ENCODE assay signal across 11 cellular contexts in genomic region chr11:1829039-1829820, GRCh38. TPM values are rescaled to one million over a fixed set of nuclear protein-coding genes. Genes with fewer than 3 reads are reported as not detected.
A peak's percentile ranks its signal among the peaks of the same experiment; 100 is the strongest.
DNase-seq lines count a peak whose midpoint lies in the region; ATAC-seq, FAIRE-seq and TF ChIP-seq lines count a peak whose summit lies in the region.
"Had no signal": no experiment of that assay in that cellular context is flagged by ENCODE, and none has a peak within 500 bp of the region (broad histone marks: within the 10 kb centered on the region; RNA-seq: fewer than 3 reads in every experiment).

No MANE protein-coding gene starts in this region.

- no peak for TF ChIP-seq RAD21 in A549 (conservative IDR thresholded peaks at IDR 0.05 in 1 of 2, IDR thresholded peaks at IDR 0.05 in 1 of 2)

- no peak overlapping the region for H3K4me2 ChIP-seq in A549

- CTCF ChIA-PET in A549 (lab: Yijun Ruan, JAX), result interaction anchor here (0.7 to 13.7 kb wide), 14 partner anchors 9 to 325 kb away, joined by 3 to 605 read pairs (median 7); partner anchors contain the start of gene LSP1

- WGBS in A549 (ENCODE audit: missing lambda C conversion rate), result 36% methylated on average over 10 of the region's 11 CpGs
- no CpG with 5 or more reads among the region's 11 CpGs for WGBS in right lobe of liver (ENCODE audit: insufficient coverage, low coverage, low lambda C conversion rate, missing lambda C conversion rate)

- H3K36me3 ChIP-seq in brain microvascular endothelial cell (replicated peaks) (no peaks in the 10 kb centered on the region), right lobe of liver (no peaks in the 10 kb centered on the region)
- H3K36me3 ChIP-seq: uterus had no signal

- H3K4me1 ChIP-seq in A549 (peaks cover 77% of the 10 kb centered on the region), right lobe of liver (peaks cover 0 to 24% (median 11%) of the 10 kb centered on the region in 4 donors)
- H3K4me1 ChIP-seq: uterus had no signal

- in situ Hi-C loops in brain microvascular endothelial cell (cut with HindIII; ENCODE audit: low pct_ligation_motif_present, low sequenced_read_pairs), result no loop called here

- no peaks in the 10 kb centered on the region for H3K27me3 ChIP-seq in brain microvascular endothelial cell (replicated peaks)
- no peaks in the 10 kb centered on the region for H3K27me3 ChIP-seq in right lobe of liver
- H3K27me3 ChIP-seq: uterus had no signal

- TF ChIP-seq POLR2A in A549 (IDR thresholded peaks at IDR 0.05; ENCODE audit: low read length) (no peak), right lobe of liver (IDR thresholded peaks at IDR 0.05) (no peak)

- TF ChIP-seq CTCF in A549 (IDR thresholded peaks at IDR 0.05) (no peak), brain microvascular endothelial cell (IDR thresholded peaks at IDR 0.05; ENCODE audit: low read depth, low read length, missing control alignments) (no peak), right lobe of liver (IDR thresholded peaks at IDR 0.05) (no peak)

- no peak for DNase-seq in A549 (ENCODE audit: low read depth in 1 of 2, low spot score in 1 of 2)
- DNase-seq in HPDE6-E6E7 (ENCODE audit: extremely low spot score), result peak; percentile 68
- DNase-seq in brain microvascular endothelial cell, result peak; percentile 25
- peak in 2 of 3 donors; percentile 14 to 46 for DNase-seq in right lobe of liver
- no peak for DNase-seq in KG1 (lab: John Stamatoyannopoulos, UW)
- DNase-seq in DMS53 treated with DMSO at 0.1 percent for 48 hours (lab: John Stamatoyannopoulos, UW; ENCODE audit: unreplicated experiment), result no peak
- DNase-seq: CD4-positive, CD25-positive, alpha-beta regulatory T cell; uterus had no signal

- no peak for FAIRE-seq in A549 (lab: Jason Lieb, UNC)

- POLR2A ChIA-PET in A549 (lab: Yijun Ruan, JAX), result interaction anchor here (1.0 kb wide), 1 partner anchor 57 kb away, joined by 5 read pairs; no protein-coding TSS in a partner anchor

- no peaks in the 10 kb centered on the region for H3K9me3 ChIP-seq in A549
- no peaks in the 10 kb centered on the region for H3K9me3 ChIP-seq in right lobe of liver
- H3K9me3 ChIP-seq: uterus had no signal

- no peak for TF ChIP-seq EP300 in A549 (IDR thresholded peaks at IDR 0.05)

- H3K27ac ChIP-seq in A549 (peak overlapping the region; percentile 73 to 87; a peak in 4 of 6 replicates), brain microvascular endothelial cell (no peak overlapping the region), right lobe of liver (no peak overlapping the region)
- H3K27ac ChIP-seq: uterus had no signal

- H3K4me3 ChIP-seq in A549, result no peak overlapping the region
- no peak overlapping the region for H3K4me3 ChIP-seq in brain microvascular endothelial cell (ENCODE audit: low read depth, low read length)
- H3K4me3 ChIP-seq in right lobe of liver, result no peak overlapping the region
- H3K4me3 ChIP-seq: uterus had no signal

- ATAC-seq in A549 (no peak), right lobe of liver (no peak), HG02642 (IDR thresholded peaks at IDR 0.05; ENCODE audit: poor library complexity, unreplicated experiment) (no peak), HG03097 (IDR thresholded peaks at IDR 0.05; ENCODE audit: low FRiP score, unreplicated experiment) (no peak)

- intact Hi-C loops in right lobe of liver (cut with DNase I), result loop anchor here in 1 of 2 donors (5.0 kb wide), 1 partner anchor 132 kb away; the partner anchor contains the start of gene KRTAP5-6

TF ChIP-seq in A549, 52 proteins besides CTCF, POLR2A, EP300 and RAD21:
- TF ChIP-seq ELK1 (IDR thresholded peaks at IDR 0.05; ENCODE audit: low read depth, low read length), result no peak
- TF ChIP-seq NFE2L2 (conservative IDR thresholded peaks at IDR 0.05; ENCODE audit: low read length), result no peak
- no peak for TF ChIP-seq HOXA7 (CRISPR knock-in tag; IDR thresholded peaks at IDR 0.05)
- TF ChIP-seq RFX5 (IDR thresholded peaks at IDR 0.05), result no peak
- no peak for TF ChIP-seq MYC (IDR thresholded peaks at IDR 0.05; ENCODE audit: borderline replicate concordance, low read length)
- TF ChIP-seq KDM5A (IDR thresholded peaks at IDR 0.05), result no peak
- TF ChIP-seq ZSCAN20 (CRISPR knock-in tag; IDR thresholded peaks at IDR 0.05), result no peak
- no peak for TF ChIP-seq ESRRA (IDR thresholded peaks at IDR 0.05; ENCODE audit: borderline replicate concordance, low read length)

RNA-seq across cellular contexts. Expression of gene SYT8, which starts 5.6 kb away (rescaled TPM):
- not detected in 2 replicates for polyA plus RNA-seq in A549 (2011; rRNA removed)
- 0.06 TPM in 1 of 2 replicates, not detected in the other for polyA plus RNA-seq in A549 (2012; cell fraction: cytosol; rRNA removed)
- polyA plus RNA-seq in A549 (2012; cell fraction: nucleus; rRNA removed), result 0.34 and 0.70 TPM in 2 replicates
- 0.21 to 0.25 TPM (median 0.22 TPM) in 3 replicates for polyA plus RNA-seq in A549 (2017; fragmentation: RNase III; extraction: RNeasy Plus Mini Kit Qiagen cat#74134 plus additional on column Dnase treatment)
- polyA minus RNA-seq in A549 (2011; rRNA and poly(A)+ RNA removed), result not detected in 2 replicates
- total RNA-seq in right lobe of liver, result under 1 TPM in 1 of 6 experiments, not detected in 5; 0.68 TPM
- total RNA-seq: cardiac septum; CD4-positive, CD25-positive, alpha-beta regulatory T cell had no signal
- polyA plus RNA-seq: CD4-positive, CD25-positive, alpha-beta regulatory T cell had no signal

RNA-seq across cellular contexts. Expression of gene TNNI2, which starts 9.6 kb away (rescaled TPM):
- polyA plus RNA-seq in A549 (2011; rRNA removed) (not detected in 2 replicates), A549 (2017; fragmentation: RNase III; extraction: RNeasy Plus Mini Kit Qiagen cat#74134 plus additional on column Dnase treatment) (not detected in 3 replicates)
- polyA plus RNA-seq in A549 (2012; cell fraction: cytosol; rRNA removed), result not detected in 2 replicates
- polyA plus RNA-seq in A549 (2012; cell fraction: nucleus; rRNA removed), result 0.31 TPM in 1 of 2 replicates, not detected in the other
- polyA minus RNA-seq in A549 (2011; rRNA and poly(A)+ RNA removed), result not detected in 2 replicates
- 1 to 10 TPM in 2 of 6 experiments, under 1 TPM in 1, not detected in 3; 0.31 to 1.9 (median 1.1) TPM for total RNA-seq in right lobe of liver
- total RNA-seq: CD4-positive, CD25-positive, alpha-beta regulatory T cell had no signal
- polyA plus RNA-seq: CD4-positive, CD25-positive, alpha-beta regulatory T cell had no signal

RNA-seq across cellular contexts. Expression of gene LSP1, which starts 23.7 kb away (rescaled TPM):
- 0.42 and 0.67 TPM in 2 replicates for polyA plus RNA-seq in A549 (2011; rRNA removed)
- polyA plus RNA-seq in A549 (2012; cell fraction: cytosol; rRNA removed), result 0.21 and 0.23 TPM in 2 replicates
- polyA plus RNA-seq in A549 (2012; cell fraction: nucleus; rRNA removed), result 0.13 and 0.15 TPM in 2 replicates
- polyA plus RNA-seq in A549 (2017; fragmentation: RNase III; extraction: RNeasy Plus Mini Kit Qiagen cat#74134 plus additional on column Dnase treatment), result 1.7 to 5.5 TPM (median 3.5 TPM) in 3 replicates
- 2.8 TPM in 1 of 2 replicates, not detected in the other for polyA minus RNA-seq in A549 (2011; rRNA and poly(A)+ RNA removed)
- total RNA-seq in right lobe of liver, result 10 to 100 TPM in 3 of 6 experiments, 1 to 10 TPM in 3; 2.3 to 20.6 (median 8.8) TPM

Comparison
In these comparisons a context has a peak if more than half of its experiments do, and no peak if none do; other contexts are left out.
1. DNase-seq: peak in HPDE6-E6E7 (single experiment), brain microvascular endothelial cell (single experiment) and right lobe of liver (2 of 3); none in A549 (0 of 2), KG1 (single experiment) and DMS53 treated with DMSO at 0.1 percent for 48 hours (single experiment).
2. H3K27ac ChIP-seq: peak in A549 (2 of 2); none in brain microvascular endothelial cell (single experiment) and right lobe of liver (0 of 3).